Comparison of ENCODE assay signal across 1 cellular context in genomic region chr6:14542670-14543366, GRCh38.
TF ChIP-seq lines count a peak whose summit lies in the region.

No MANE protein-coding gene starts in this region.

TF ChIP-seq in GM12878, 131 proteins besides CTCF, POLR2A, EP300 and RAD21 (continued from another document):
- TF ChIP-seq BCL3 (IDR thresholded peaks at IDR 0.05; ENCODE audit: borderline replicate concordance, insufficient read depth, low read depth, low read length, poor library complexity, severe bottlenecking): no peak
